In genomic region chr2:237904806-237905599, GRCh38 we compare ENCODE assay signal across 9 cellular contexts. TPM values are rescaled to one million over a fixed set of nuclear protein-coding genes. Genes with fewer than 3 reads are reported as not detected.
A peak's percentile ranks its signal among the peaks of the same experiment; 100 is the strongest.
DNase-seq lines count a peak whose midpoint lies in the region; ATAC-seq, FAIRE-seq and TF ChIP-seq lines count a peak whose summit lies in the region.
"Had no signal": no experiment of that assay in that cellular context is flagged by ENCODE, and none has a peak within 500 bp of the region (broad histone marks: within the 10 kb centered on the region; RNA-seq: fewer than 3 reads in every experiment).

No MANE protein-coding gene starts in this region.

- H2AFZ ChIP-seq in IMR-90 (replicated peaks; ENCODE audit: low read length, poor library complexity) (peak overlapping the region; percentile 80), astrocyte (ENCODE audit: low read depth, low read length) (peak overlapping the region; percentile 69)

- 0% methylated on average over 1 of the region's 16 CpGs; no CpG with 5 or more reads in 1 of the 2 experiments for WGBS in IMR-90 (ENCODE audit: extremely low coverage in 2 of 2, insufficient read length in 1 of 2), 2 experiments
- 3 to 5% methylated on average over 16 of the region's 16 CpGs for WGBS in aorta, 2 donors

- TF ChIP-seq POLR2A in IMR-90 (IDR thresholded peaks at IDR 0.05; ENCODE audit: low read depth, low read length): no peak

- no peak overlapping the region for H3K9ac ChIP-seq in IMR-90 (ENCODE audit: low read depth, low read length)
- peak overlapping the region; percentile 13 for H3K9ac ChIP-seq in astrocyte (ENCODE audit: low read length)

- peak overlapping the region; percentile 92 for H2BK120ac ChIP-seq in IMR-90 (ENCODE audit: low read depth, low read length)

- no peak for TF ChIP-seq RAD21 in IMR-90 (IDR thresholded peaks at IDR 0.05; ENCODE audit: low read length)

- H4K5ac ChIP-seq in IMR-90 (ENCODE audit: low read depth, low read length): peak overlapping the region; percentile 2; the same call in 1 of the 2 replicates

- H2BK5ac ChIP-seq in IMR-90 (ENCODE audit: low read depth, low read length, poor library complexity, severe bottlenecking): peak overlapping the region; percentile 47

- H3K9me3 ChIP-seq in IMR-90 (ENCODE audit: control insufficient read depth, insufficient read depth, low read length): peaks cover 2% of the 10 kb centered on the region
- H3K9me3 ChIP-seq in astrocyte (ENCODE audit: insufficient read depth, low read depth, low read length): no peaks in the 10 kb centered on the region
- no peaks in the 10 kb centered on the region for H3K9me3 ChIP-seq in aorta (ENCODE audit: control insufficient read depth, low read length)

- peak overlapping the region; percentile 82 for H3K4ac ChIP-seq in IMR-90 (ENCODE audit: low read depth, low read length)

- H3K4me1 ChIP-seq in IMR-90 (ENCODE audit: control insufficient read depth, insufficient read depth, low read length): peaks cover 10% of the 10 kb centered on the region
- peaks cover 11% of the 10 kb centered on the region for H3K4me1 ChIP-seq in astrocyte (ENCODE audit: insufficient read depth, low read length)
- peaks cover 0 to 2% of the 10 kb centered on the region in 2 donors for H3K4me1 ChIP-seq in aorta (ENCODE audit: control insufficient read depth in 1 of 2, insufficient read depth in 2 of 2, low read length in 2 of 2)

- H4K20me1 ChIP-seq in IMR-90 (ENCODE audit: insufficient read depth, low read length): no peaks in the 10 kb centered on the region
- no peaks in the 10 kb centered on the region for H4K20me1 ChIP-seq in astrocyte (ENCODE audit: insufficient read depth, low read length)

- CTCF ChIA-PET in IMR-90 (lab: Yijun Ruan, JAX): interaction anchor here (0.9 to 1.0 kb wide), 2 partner anchors 19 to 47 kb away, joined by 3 to 4 read pairs; no protein-coding TSS in a partner anchor

- ATAC-seq in IMR-90 (ENCODE audit: low read depth) (peak; percentile 92), memory B cell (ENCODE audit: low read depth) (peak; percentile 44), aorta (ENCODE audit: low FRiP score) (peak; percentile 90), GM21367 (IDR thresholded peaks at IDR 0.05; ENCODE audit: unreplicated experiment) (no peak)

- H3K36me3 ChIP-seq in IMR-90 (ENCODE audit: control insufficient read depth, insufficient read depth, low read length): no peaks in the 10 kb centered on the region
- H3K36me3 ChIP-seq in astrocyte (ENCODE audit: insufficient read depth, low read length): no peaks in the 10 kb centered on the region
- no peaks in the 10 kb centered on the region for H3K36me3 ChIP-seq in aorta (ENCODE audit: control insufficient read depth in 1 of 2, insufficient read depth in 2 of 2, low read length in 1 of 2)

- no peaks in the 10 kb centered on the region for H3K27me3 Mint-ChIP-seq in astrocyte (ENCODE audit: low read depth, unreplicated experiment)
- H3K27me3 Mint-ChIP-seq in memory B cell: peaks cover 8% of the 10 kb centered on the region
- H3K27me3 Mint-ChIP-seq: activated naive CD8-positive, alpha-beta T cell had no signal

- H3K27ac ChIP-seq in IMR-90 (ENCODE audit: insufficient read depth, low read length): peak overlapping the region; percentile 50
- H3K27ac ChIP-seq in astrocyte (ENCODE audit: low read depth, low read length): peak overlapping the region; percentile 52
- peak overlapping the region; percentile 94 to 95 for H3K27ac ChIP-seq in aorta (ENCODE audit: low read depth in 1 of 2, low read length in 2 of 2)

- peak overlapping the region; percentile 53; the same call in 1 of the 2 replicates for H3K56ac ChIP-seq in IMR-90 (ENCODE audit: extremely low read depth, insufficient read depth, low read length)

- H3K18ac ChIP-seq in IMR-90 (ENCODE audit: low read depth, low read length): peak overlapping the region; percentile 37

- H3K4me1 Mint-ChIP-seq in astrocyte (ENCODE audit: low read depth, unreplicated experiment) (peaks cover 7% of the 10 kb centered on the region), memory B cell (peaks cover 16% of the 10 kb centered on the region)

- H4K91ac ChIP-seq in IMR-90 (ENCODE audit: insufficient read depth, low read depth, low read length): peak overlapping the region; percentile 46

- intact Hi-C loops in IMR-90 (cut with micrococcal nuclease): no loop called here
- intact Hi-C loops in aorta (cut with DNase I): no loop called here

- H3K14ac ChIP-seq in IMR-90 (replicated peaks; ENCODE audit: low read depth, low read length): peak overlapping the region; percentile 83

- in situ Hi-C loops in IMR-90 (cut with MboI; ENCODE audit: low sequenced_read_pairs): no loop called here

- TF ChIP-seq CTCF in IMR-90 (conservative IDR thresholded peaks at IDR 0.05; ENCODE audit: low read depth, low read length): no peak
- TF ChIP-seq CTCF in astrocyte (IDR thresholded peaks at IDR 0.05; ENCODE audit: insufficient read depth, low read depth, low read length): no peak

- H3K27ac Mint-ChIP-seq in astrocyte (ENCODE audit: unreplicated experiment) (peak overlapping the region; percentile 30), memory B cell (peak overlapping the region; percentile 35)
- H3K27ac Mint-ChIP-seq: activated naive CD8-positive, alpha-beta T cell had no signal

- H3K4me3 ChIP-seq in IMR-90 (ENCODE audit: insufficient read depth, low read depth, low read length) (no peak overlapping the region), astrocyte (ENCODE audit: insufficient read depth, low read depth, low read length) (no peak overlapping the region), aorta (ENCODE audit: low read length in 2 of 2) (no peak overlapping the region)

- peak overlapping the region; percentile 32 to 76 for H4K8ac ChIP-seq in IMR-90 (ENCODE audit: low read depth in 2 of 2, low read length in 2 of 2)

- H3K79me1 ChIP-seq in IMR-90 (ENCODE audit: low read depth in 1 of 2, low read length in 2 of 2): no peaks in the 10 kb centered on the region

- H3K4me2 ChIP-seq in IMR-90 (ENCODE audit: low read depth, low read length): peak overlapping the region; percentile 36
- peak overlapping the region; percentile 53 for H3K4me2 ChIP-seq in astrocyte (ENCODE audit: low read length)

- no TSS peak for BruUV-seq in IMR-90 (replicated peaks; lab: Mats Ljungman, UMichigan)

- peak overlapping the region; percentile 89 for H2AK5ac ChIP-seq in IMR-90 (ENCODE audit: low read depth, low read length)

- H3K4me3 Mint-ChIP-seq in astrocyte (ENCODE audit: unreplicated experiment): no peak overlapping the region
- H3K4me3 Mint-ChIP-seq in memory B cell: peak overlapping the region; percentile 31
- H3K4me3 Mint-ChIP-seq: activated naive CD8-positive, alpha-beta T cell had no signal

- POLR2A ChIA-PET in IMR-90 (lab: Charles Lee; ENCODE audit: unreplicated experiment): no interaction called here

- no peaks in the 10 kb centered on the region for H3K79me2 ChIP-seq in astrocyte (ENCODE audit: insufficient read depth, low read length)

- DNase-seq in AG08395 (ENCODE audit: low spot score) (peak; percentile 59), IMR-90 (peak; percentile 91), astrocyte (ENCODE audit: low read depth) (peak; percentile 86), memory B cell (ENCODE audit: low spot score in 2 of 2) (no peak), aorta (peak; percentile 88 to 94), 8988T (no peak)
- no peak for DNase-seq in activated CD4-positive, CD25-positive, alpha-beta regulatory T cell treated with anti-CD3 and anti-CD28 coated beads, Interleukin-2, amount 50 U/mL, for 72 hours

- H2BK20ac ChIP-seq in IMR-90 (ENCODE audit: low read depth, low read length): peak overlapping the region; percentile 90

- peak overlapping the region; percentile 81 for H2AK9ac ChIP-seq in IMR-90 (replicated peaks; ENCODE audit: low read depth, low read length, poor library complexity)

- H3K27me3 ChIP-seq in IMR-90 (ENCODE audit: control insufficient read depth, insufficient read depth, low read length) (no peaks in the 10 kb centered on the region), astrocyte (ENCODE audit: insufficient read depth, low read length) (no peaks in the 10 kb centered on the region), aorta (ENCODE audit: control insufficient read depth in 1 of 2, insufficient read depth in 2 of 2, low read length in 1 of 2) (no peaks in the 10 kb centered on the region)

- peak overlapping the region; percentile 87; the same call in 1 of the 3 replicates for H2BK15ac ChIP-seq in IMR-90 (ENCODE audit: low read depth, low read length)

- peaks cover 3% of the 10 kb centered on the region for H3K9me1 ChIP-seq in IMR-90 (ENCODE audit: insufficient read depth, low read length)

- dilution Hi-C loops in IMR-90 (cut with HindIII; ENCODE audit: low sequenced_read_pairs, unreplicated experiment): no loop called here

- FAIRE-seq in astrocyte (lab: Jason Lieb, UNC): peak; percentile 97

- peak overlapping the region; percentile 76 for H3K23ac ChIP-seq in IMR-90 (ENCODE audit: low read depth, low read length)

- H3K9me3 Mint-ChIP-seq in astrocyte (ENCODE audit: unreplicated experiment) (no peaks in the 10 kb centered on the region), memory B cell (peaks cover 7% of the 10 kb centered on the region)

- H3K36me3 Mint-ChIP-seq in astrocyte (ENCODE audit: low read depth, unreplicated experiment): no peaks in the 10 kb centered on the region
- no peaks in the 10 kb centered on the region for H3K36me3 Mint-ChIP-seq in memory B cell

TF ChIP-seq in IMR-90, 13 proteins besides CTCF, POLR2A, EP300 and RAD21 (continues in another document):
- TF ChIP-seq ELK1 (IDR thresholded peaks at IDR 0.05; ENCODE audit: borderline replicate concordance, low read depth, low read length) (no peak), MAFK (IDR thresholded peaks at IDR 0.05; ENCODE audit: low read depth, low read length) (no peak), SMC3 (IDR thresholded peaks at IDR 0.05; ENCODE audit: low read depth, low read length) (no peak; the same call in 1 of the 2 replicates), MAZ (IDR thresholded peaks at IDR 0.05; ENCODE audit: borderline replicate concordance, low read depth, low read length) (no peak)

RNA-seq across cellular contexts. Expression of gene RAMP1, which starts 45.6 kb away (rescaled TPM):
- total RNA-seq in IMR-90 (2012; rRNA removed): 15.8 and 19.2 TPM in 2 replicates
- polyA plus RNA-seq in IMR-90 (2012; rRNA removed): 77.1 and 100.0 TPM in 2 replicates
- 75.6 and 199 TPM in 2 replicates for polyA plus RNA-seq in IMR-90 (2012; cell fraction: cytosol; rRNA removed)
- polyA plus RNA-seq in IMR-90 (2012; cell fraction: nucleus; rRNA removed; ENCODE audit: low replicate concordance): 18.0 and 50.4 TPM in 2 replicates
- total RNA-seq in astrocyte: 9.1 and 13.7 TPM in 2 replicates
- 100 to 1,000 TPM; 109 to 230 TPM for total RNA-seq in aorta
- polyA plus RNA-seq in aorta: 100 to 1,000 TPM; 328 to 423 TPM

Comparison
In these comparisons a context has a peak if more than half of its experiments do, and no peak if none do; other contexts are left out.
1. DNase-seq: peak in AG08395 (single experiment), IMR-90 (single experiment), astrocyte (single experiment) and aorta (2 of 2); none in memory B cell (0 of 2), activated CD4-positive, CD25-positive, alpha-beta regulatory T cell treated with anti-CD3 and anti-CD28 coated beads, Interleukin-2, amount 50 U/mL, for 72 hours (single experiment) and 8988T (single experiment).
2. Peak in every context shown above with its lines, with median percentiles within 50 percentile points of each other: H3K27ac ChIP-seq.